27 cellular contexts compared by ENCODE assay signal in genomic region chr21:35416866-35417453, GRCh38.
"Had no signal": no experiment of that assay in that cellular context is flagged by ENCODE, and none has a peak within 500 bp of the region (broad histone marks: within the 10 kb centered on the region; RNA-seq: fewer than 3 reads in every experiment).

No MANE protein-coding gene starts in this region.

- H3K4me3 ChIP-seq: colonic mucosa, esophagus squamous epithelium, gastrocnemius medialis, heart right ventricle, left lung, lower lobe of right lung, mucosa of descending colon had no signal

- H3K27ac Mint-ChIP-seq: dendritic cell treated with granulocyte-macrophage colony-stimulating factor and Interleukin-4, amounts not matched to agents 40 ng/mL and 50 ng/mL, for 4 days; effector memory CD8-positive, alpha-beta T cell; endodermal cell; mesothelial cell of epicardium; naive B cell had no signal

- H3K9me3 Mint-ChIP-seq: effector memory CD8-positive, alpha-beta T cell had no signal

- H3K27ac ChIP-seq: colonic mucosa, epithelial cell of prostate, esophagus squamous epithelium, gastrocnemius medialis, heart right ventricle, left lung, lower lobe of right lung had no signal

- FAIRE-seq: endometrium, islet of Langerhans, keratinocyte had no signal

- H3K4me1 ChIP-seq: colonic mucosa, esophagus squamous epithelium, gastrocnemius medialis, heart right ventricle, left lung, lower lobe of right lung had no signal

- H3K36me3 Mint-ChIP-seq: mesothelial cell of epicardium had no signal

- DNase-seq: colonic mucosa; cortex of kidney; effector CD8-positive, alpha-beta T cell; effector memory CD8-positive, alpha-beta T cell; endodermal cell; esophagus squamous epithelium; foreskin fibroblast; foreskin melanocyte; gastrocnemius medialis; glutamatergic neuron; head of caudate nucleus; heart right ventricle; hippocampal formation; left cardiac atrium; left lung; left ventricle myocardium superior; lower lobe of right lung; mesenchymal stem cell; mucosa of descending colon; naive B cell had no signal

- H3K4me3 Mint-ChIP-seq: dendritic cell treated with granulocyte-macrophage colony-stimulating factor and Interleukin-4, amounts not matched to agents 40 ng/mL and 50 ng/mL, for 4 days; effector memory CD8-positive, alpha-beta T cell; endodermal cell; mesothelial cell of epicardium; naive B cell had no signal

- H3K9me3 ChIP-seq: colonic mucosa, gastrocnemius medialis, mucosa of descending colon had no signal

- ATAC-seq: effector memory CD8-positive, alpha-beta T cell; esophagus mucosa; gastrocnemius medialis; heart right ventricle; left cardiac atrium; left lung; left ventricle myocardium superior; lower lobe of right lung; mucosa of descending colon had no signal

- H3K4me1 Mint-ChIP-seq: mesothelial cell of epicardium, naive B cell had no signal

- H3K27me3 ChIP-seq: colonic mucosa, gastrocnemius medialis, left lung had no signal

- H3K36me3 ChIP-seq: colonic mucosa, esophagus squamous epithelium, gastrocnemius medialis, heart right ventricle, left lung, lower lobe of right lung had no signal
